In genomic region chr1:227362039-227362438, GRCh38 we compare ENCODE assay signal across 21 cellular contexts. TPM values are rescaled to one million over a fixed set of nuclear protein-coding genes. Genes with fewer than 3 reads are reported as not detected.
DNase-seq lines count a peak whose midpoint lies in the region; ATAC-seq and TF ChIP-seq lines count a peak whose summit lies in the region.
"Had no signal": no experiment of that assay in that cellular context is flagged by ENCODE, and none has a peak within 500 bp of the region (broad histone marks: within the 10 kb centered on the region; RNA-seq: fewer than 3 reads in every experiment).

No MANE protein-coding gene starts in this region.

- H3K36me3 Mint-ChIP-seq in chondrocyte (ENCODE audit: low read depth) = no peaks in the 10 kb centered on the region
- H3K36me3 Mint-ChIP-seq in mesothelial cell of epicardium = no peaks in the 10 kb centered on the region
- H3K36me3 Mint-ChIP-seq: CD4-positive, alpha-beta memory T cell had no signal

- H3K27ac ChIP-seq in HCT116 (ENCODE audit: low read depth, low read length) = no peak overlapping the region
- H3K27ac ChIP-seq: SJCRH30 had no signal

- no peak for TF ChIP-seq POLR2A in HCT116 (IDR thresholded peaks at IDR 0.05; ENCODE audit: borderline replicate concordance, extremely low read depth, insufficient read depth, insufficient read length)

- POLR2A ChIA-PET in HCT116 (lab: Charles Lee) = no interaction called here

- no peak overlapping the region for H3K4me3 Mint-ChIP-seq in chondrocyte (ENCODE audit: unreplicated experiment)
- H3K4me3 Mint-ChIP-seq in mesothelial cell of epicardium = no peak overlapping the region
- H3K4me3 Mint-ChIP-seq: CD4-positive, alpha-beta memory T cell had no signal

- no peak for TF ChIP-seq CTCF in HCT116 (IDR thresholded peaks at IDR 0.05 in 2 of 3, conservative IDR thresholded peaks at IDR 0.05 in 1 of 3; ENCODE audit: borderline replicate concordance in 1 of 3, insufficient read depth in 1 of 3, low read depth in 2 of 3, low read length in 2 of 3)
- peak; percentile 37 for TF ChIP-seq CTCF in chondrocyte (IDR thresholded peaks at IDR 0.05)
- no peak for TF ChIP-seq CTCF in fibroblast of the aortic adventitia (IDR thresholded peaks at IDR 0.05; ENCODE audit: insufficient read depth, low read length)
- no peak for TF ChIP-seq CTCF in mesothelial cell of epicardium (IDR thresholded peaks at IDR 0.05; ENCODE audit: unreplicated experiment)

- RAD21 ChIA-PET in HCT116 (lab: Charles Lee; ENCODE audit: low non-redundant PET in 1 of 2, low total read pairs in 2 of 2, uncharacterized antibody in 2 of 2, unreplicated experiment in 2 of 2) = no interaction called here

- BruUV-seq in HCT116 (replicated peaks; lab: Mats Ljungman, UMichigan) = no TSS peak

- intact Hi-C loops in HCT116 (cut with micrococcal nuclease) = no loop called here

- no peak for TF ChIP-seq RAD21 in HCT116 (IDR thresholded peaks at IDR 0.05; ENCODE audit: low read depth)

- H3K4me1 ChIP-seq in HCT116 (ENCODE audit: control insufficient read depth in 1 of 2, insufficient read depth in 2 of 2, low read length in 2 of 2) = peaks cover 13 to 21% of the 10 kb centered on the region in 2 experiments

- no peak overlapping the region for H3K9ac ChIP-seq in HCT116 (ENCODE audit: low read length)

- H3K27ac Mint-ChIP-seq in chondrocyte (ENCODE audit: unreplicated experiment) (peak overlapping the region; percentile 57), mesothelial cell of epicardium (no peak overlapping the region)
- H3K27ac Mint-ChIP-seq: CD4-positive, alpha-beta memory T cell had no signal

- H3K27me3 Mint-ChIP-seq in chondrocyte (ENCODE audit: low read depth) (no peaks in the 10 kb centered on the region), mesothelial cell of epicardium (ENCODE audit: low read depth) (no peaks in the 10 kb centered on the region)

- H3K9me2 ChIP-seq in HCT116 (ENCODE audit: insufficient read depth) = no peaks in the 10 kb centered on the region

- no peak overlapping the region for H3K4me3 ChIP-seq in HCT116 (replicated peaks in 1 of 2; ENCODE audit: low read depth in 1 of 2, low read length in 2 of 2)
- no peak overlapping the region for H3K4me3 ChIP-seq in fibroblast of the aortic adventitia (ENCODE audit: low read depth, low read length)
- H3K4me3 ChIP-seq: A549, GM12878, SJCRH30 had no signal

- peak overlapping the region; percentile 41 for H2AFZ ChIP-seq in HCT116 (ENCODE audit: low read depth, low read length, poor library complexity, severe bottlenecking)

- H3K79me2 ChIP-seq in HCT116 (ENCODE audit: insufficient read depth, low read length) = no peaks in the 10 kb centered on the region

- DNase-seq in HCT116 (ENCODE audit: low read depth, low spot score) (no peak), chondrocyte (ENCODE audit: low spot score) (no peak), fibroblast of the aortic adventitia (ENCODE audit: low read depth) (peak; percentile 28), mesothelial cell of epicardium (ENCODE audit: low spot score in 2 of 2, unreplicated experiment in 2 of 2) (no peak), NCI-H2081 treated with DMSO at 0.1 percent for 48 hours (lab: John Stamatoyannopoulos, UW) (no peak)
- no peak for DNase-seq in activated CD4-positive, alpha-beta T cell treated with anti-CD3 and anti-CD28 coated beads, Interleukin-2, amount 50 U/mL, for 4 hours
- DNase-seq: C1 segment of cervical spinal cord; CD4-positive, alpha-beta memory T cell; COR-L47; DMS53; Karpas-422; NCI-H1092; NCI-H1417 treated with DMSO at 0.1 percent for 48 hours; NCI-H1694 treated with DMSO at 0.1 percent for 48 hours; NCI-H2107; NCI-H524; NCI-H774; SJCRH30 had no signal

- CTCF ChIA-PET in HCT116 (lab: Charles Lee) = no interaction called here

- no peaks in the 10 kb centered on the region for H3K36me3 ChIP-seq in HCT116 (ENCODE audit: control insufficient read depth in 1 of 2, insufficient read depth in 2 of 2, low read length in 2 of 2)
- H3K36me3 ChIP-seq: SJCRH30 had no signal

- H3K9me3 Mint-ChIP-seq in chondrocyte (ENCODE audit: low read depth) (no peaks in the 10 kb centered on the region), mesothelial cell of epicardium (no peaks in the 10 kb centered on the region)

- H3K4me2 ChIP-seq in HCT116 (ENCODE audit: low read length) = no peak overlapping the region
- H3K4me2 ChIP-seq: A549 had no signal

- ATAC-seq in HCT116 = no peak
- ATAC-seq in HG02763 (IDR thresholded peaks at IDR 0.05; ENCODE audit: unreplicated experiment) = no peak
- ATAC-seq: A549, GM12878 had no signal

- no peaks in the 10 kb centered on the region for H4K20me1 ChIP-seq in HCT116 (ENCODE audit: insufficient read depth)

- peaks cover 21% of the 10 kb centered on the region for H3K4me1 Mint-ChIP-seq in chondrocyte (ENCODE audit: low read depth)
- peaks cover 6% of the 10 kb centered on the region for H3K4me1 Mint-ChIP-seq in mesothelial cell of epicardium
- H3K4me1 Mint-ChIP-seq: CD4-positive, alpha-beta memory T cell had no signal

- no peaks in the 10 kb centered on the region for H3K27me3 ChIP-seq in HCT116 (ENCODE audit: insufficient read depth, low read length)
- H3K27me3 ChIP-seq: SJCRH30 had no signal

- H3K9me3 ChIP-seq in HCT116 (ENCODE audit: control insufficient read depth in 1 of 2, insufficient read depth in 1 of 2, low read depth in 1 of 2, low read length in 2 of 2) = no peaks in the 10 kb centered on the region
- H3K9me3 ChIP-seq: A549, SJCRH30 had no signal

TF ChIP-seq in HCT116, 20 proteins besides CTCF, POLR2A, EP300 and RAD21 (continues in another document):
- TF ChIP-seq ATF3 (IDR thresholded peaks at IDR 0.05) = no peak
- TF ChIP-seq EZH2 (IDR thresholded peaks at IDR 0.05) = no peak
- no peak for TF ChIP-seq MAX (IDR thresholded peaks at IDR 0.05)
- no peak for TF ChIP-seq FOSL1 (IDR thresholded peaks at IDR 0.05; ENCODE audit: low read depth)
- TF ChIP-seq EGR1 (IDR thresholded peaks at IDR 0.05; ENCODE audit: low read depth) = no peak
- TF ChIP-seq ELF1 (IDR thresholded peaks at IDR 0.05; ENCODE audit: borderline replicate concordance, low read depth) = no peak
- no peak for TF ChIP-seq SP1 (IDR thresholded peaks at IDR 0.05; ENCODE audit: low read depth)
- TF ChIP-seq REST (IDR thresholded peaks at IDR 0.05; ENCODE audit: low read depth) = no peak
- TF ChIP-seq CEBPB (IDR thresholded peaks at IDR 0.05; ENCODE audit: low read depth) = no peak
- no peak for TF ChIP-seq SIN3A (IDR thresholded peaks at IDR 0.05; ENCODE audit: low read depth)
- no peak for TF ChIP-seq ZNF274 (IDR thresholded peaks at IDR 0.05; ENCODE audit: low read depth, low read length)
- no peak for TF ChIP-seq JUND (IDR thresholded peaks at IDR 0.05)
- no peak for TF ChIP-seq YY1 (IDR thresholded peaks at IDR 0.05; ENCODE audit: extremely low read depth, insufficient replicate concordance, low read depth, low read length)
- TF ChIP-seq TCF7L2 (IDR thresholded peaks at IDR 0.05; ENCODE audit: borderline replicate concordance, extremely low read depth, insufficient read depth, insufficient read length) = no peak
- TF ChIP-seq SRF (IDR thresholded peaks at IDR 0.05; ENCODE audit: low read depth) = no peak

RNA-seq across cellular contexts. Expression of gene CDC42BPA, which starts 43.7 kb away (rescaled TPM):
- total RNA-seq in HCT116 (2021; ENCODE audit: unreplicated experiment) (44.0 TPM), chondrocyte (59.1 to 77.6 TPM (median 61.6 TPM) in 3 replicates), fibroblast of the aortic adventitia (ENCODE audit: low replicate concordance) (82.5 and 123 TPM in 2 replicates), mesothelial cell of epicardium (36.8 to 44.4 TPM (median 43.2 TPM) in 3 replicates)
- polyA plus RNA-seq in HCT116 (2012) = 12.8 and 15.7 TPM in 2 replicates
- polyA plus RNA-seq: CD4-positive, alpha-beta memory T cell had no signal
